ENCODE assay signal across 13 cellular contexts in the genomic region with DNA sequence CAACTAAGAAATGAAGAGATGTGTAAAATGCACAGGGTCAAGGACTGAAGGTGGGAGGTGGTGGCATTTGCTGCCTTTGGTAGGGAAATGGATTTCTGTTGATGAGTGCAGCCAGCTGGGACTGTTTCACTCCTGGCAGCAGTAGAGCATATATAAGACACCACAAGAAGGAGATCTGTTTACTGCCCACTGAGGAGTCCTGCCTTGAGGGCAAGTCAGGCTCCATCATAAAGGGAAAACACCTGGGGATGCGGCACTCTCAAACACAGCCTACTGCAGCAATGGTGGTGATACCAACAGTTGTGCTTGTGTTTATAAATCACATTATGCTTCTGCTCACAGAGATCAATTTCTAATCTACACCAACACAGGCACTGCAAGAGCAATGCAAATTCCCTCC.
DNase-seq lines count a peak whose midpoint lies in the region; ATAC-seq and TF ChIP-seq lines count a peak whose summit lies in the region.
"Had no signal": no experiment of that assay in that cellular context is flagged by ENCODE, and none has a peak within 500 bp of the region (broad histone marks: within the 10 kb centered on the region; RNA-seq: fewer than 3 reads in every experiment).

No MANE protein-coding gene starts in this region.

- DNase-seq in RWPE2 (ENCODE audit: low spot score) (no peak), medulla oblongata (ENCODE audit: extremely low spot score) (no peak), NCI-H774 (lab: John Stamatoyannopoulos, UW) (no peak), NCI-H82 (lab: John Stamatoyannopoulos, UW) (no peak), NOMO-1 (lab: John Stamatoyannopoulos, UW; ENCODE audit: unreplicated experiment in 2 of 2) (no peak)
- DNase-seq: NCI-H1105 treated with DMSO at 0.1 percent for 48 hours had no signal

- peaks cover 22% of the 10 kb centered on the region for H3K4me1 ChIP-seq in RWPE2 (ENCODE audit: insufficient read depth, poor library complexity, severe bottlenecking)
- H3K4me1 ChIP-seq: BLaER1 treated with 17β-estradiol and CSF1 and Interleukin-3, amounts not matched to agents 10 nM and 100 nM; vagina had no signal

- no peak for TF ChIP-seq CTCF in RWPE2 (IDR thresholded peaks at IDR 0.05; ENCODE audit: poor library complexity, severe bottlenecking)

- no peak overlapping the region for H3K4me3 ChIP-seq in RWPE2 (ENCODE audit: severe bottlenecking)
- H3K4me3 ChIP-seq: BLaER1 treated with 17β-estradiol and CSF1 and Interleukin-3, amounts not matched to agents 10 nM and 100 nM; cardiac muscle cell; vagina had no signal

- no peaks in the 10 kb centered on the region for H3K36me3 ChIP-seq in RWPE2 (ENCODE audit: low read depth)
- H3K36me3 ChIP-seq: BLaER1 treated with 17β-estradiol and CSF1 and Interleukin-3, amounts not matched to agents 10 nM and 100 nM; cardiac muscle cell; vagina had no signal

- no peaks in the 10 kb centered on the region for H3K27me3 ChIP-seq in RWPE2 (ENCODE audit: insufficient read depth, poor library complexity, severe bottlenecking)
- H3K27me3 ChIP-seq: BLaER1 treated with 17β-estradiol and CSF1 and Interleukin-3, amounts not matched to agents 10 nM and 100 nM; cardiac muscle cell; vagina had no signal

- ATAC-seq in GM18520 (IDR thresholded peaks at IDR 0.05; ENCODE audit: unreplicated experiment) (peak; percentile 46), GM21526 (IDR thresholded peaks at IDR 0.05; ENCODE audit: low FRiP score, unreplicated experiment) (peak; percentile 38), HG03045 (IDR thresholded peaks at IDR 0.05; ENCODE audit: unreplicated experiment) (peak; percentile 44), RWPE2 (ENCODE audit: low read depth) (no peak)

- peak overlapping the region; percentile 46 for H3K27ac ChIP-seq in RWPE2 (ENCODE audit: poor library complexity, severe bottlenecking)
- H3K27ac ChIP-seq: BLaER1 treated with 17β-estradiol and CSF1 and Interleukin-3, amounts not matched to agents 10 nM and 100 nM; cardiac muscle cell; epithelial cell of prostate; vagina had no signal

- H3K9me3 ChIP-seq in RWPE2 (ENCODE audit: severe bottlenecking) = no peaks in the 10 kb centered on the region
- H3K9me3 ChIP-seq: vagina had no signal
